ENCODE assay signal across 31 cellular contexts in genomic region chr15:76064375-76064774, GRCh38. TPM values are rescaled to one million over a fixed set of nuclear protein-coding genes. Genes with fewer than 3 reads are reported as not detected.
"Had no signal": no experiment of that assay in that cellular context is flagged by ENCODE, and none has a peak within 500 bp of the region (broad histone marks: within the 10 kb centered on the region; RNA-seq: fewer than 3 reads in every experiment).

No MANE protein-coding gene starts in this region.

- H3K27ac Mint-ChIP-seq: activated CD8-positive, alpha-beta T cell treated with anti-CD3 and anti-CD28 coated beads, Interleukin-2, amount 10 ng/mL, durations not matched to agents 7 days and 5 days; activated naive CD4-positive, alpha-beta T cell treated with anti-CD3 and anti-CD28 coated beads for 36 hours; activated naive CD8-positive, alpha-beta T cell treated with anti-CD3 and anti-CD28 coated beads for 36 hours; activated T-cell treated with anti-CD3 and anti-CD28 coated beads, Interleukin-2, amount 50 U/mL, for 72 hours; immature natural killer cell; naive thymus-derived CD4-positive, alpha-beta T cell had no signal

- H2AFZ ChIP-seq: parathyroid adenoma had no signal

- DNase-seq: activated CD4-positive, alpha-beta T cell treated with anti-CD3 and anti-CD28 coated beads for 1 hour; activated CD4-positive, alpha-beta T cell treated with anti-CD3 and anti-CD28 coated beads, Interleukin-2, amount 50 U/mL, for 1 hour; activated CD8-positive, alpha-beta T cell treated with anti-CD3 and anti-CD28 coated beads, Interleukin-2, amount 10 ng/mL, durations not matched to agents 7 days and 5 days; activated naive CD4-positive, alpha-beta T cell treated with anti-CD3 and anti-CD28 coated beads for 36 hours; activated naive CD8-positive, alpha-beta T cell treated with anti-CD3 and anti-CD28 coated beads for 36 hours; activated T-cell treated with anti-CD3 and anti-CD28 coated beads for 4 hours; activated T-cell treated with anti-CD3 and anti-CD28 coated beads, Interleukin-2, amount 50 U/mL, for 72 hours; adrenal gland; aorta; body of pancreas; cerebellar nuclear complex; colonic mucosa; effector memory CD4-positive, alpha-beta T cell; erythroblast; head of caudate nucleus; hippocampal formation; immature natural killer cell; kidney; left colon; midbrain; naive thymus-derived CD4-positive, alpha-beta T cell; nucleus accumbens; right cardiac atrium; spleen; stimulated activated naive CD4-positive, alpha-beta T cell treated with Interleukin-2 at 50 U/mL for 16 hours; T-helper 2 cell had no signal

- H3K36me3 Mint-ChIP-seq: activated naive CD8-positive, alpha-beta T cell treated with anti-CD3 and anti-CD28 coated beads for 36 hours; immature natural killer cell; naive thymus-derived CD4-positive, alpha-beta T cell had no signal

- H3K4me3 Mint-ChIP-seq: activated CD8-positive, alpha-beta T cell treated with anti-CD3 and anti-CD28 coated beads, Interleukin-2, amount 10 ng/mL, durations not matched to agents 7 days and 5 days; activated naive CD4-positive, alpha-beta T cell treated with anti-CD3 and anti-CD28 coated beads for 36 hours; activated naive CD8-positive, alpha-beta T cell treated with anti-CD3 and anti-CD28 coated beads for 36 hours; activated T-cell treated with anti-CD3 and anti-CD28 coated beads, Interleukin-2, amount 50 U/mL, for 72 hours; immature natural killer cell; neural crest cell had no signal

- H3K27me3 ChIP-seq: adrenal gland had no signal

- H3K9ac ChIP-seq: parathyroid adenoma had no signal

- H3K4me1 ChIP-seq: colonic mucosa, parathyroid adenoma had no signal

- FAIRE-seq: kidney had no signal

- H3K79me2 ChIP-seq: parathyroid adenoma had no signal

- ATAC-seq: activated T-cell treated with anti-CD3 and anti-CD28 coated beads, Interleukin-2, amount 50 U/mL, for 72 hours; body of pancreas; left colon; naive thymus-derived CD4-positive, alpha-beta T cell had no signal

- H3K4me3 ChIP-seq: adrenal gland, body of pancreas, colonic mucosa, spleen, tibial nerve had no signal

- H3K9me3 ChIP-seq: adrenal gland, body of pancreas, colonic mucosa, spleen, tibial nerve had no signal

- H3K27ac ChIP-seq: adrenal gland, body of pancreas, colonic mucosa, parathyroid adenoma, spleen, tibial nerve had no signal

- H3K36me3 ChIP-seq: adrenal gland, colonic mucosa, spleen, tibial nerve had no signal

- H3K9me3 Mint-ChIP-seq: activated naive CD4-positive, alpha-beta T cell treated with anti-CD3 and anti-CD28 coated beads for 36 hours; activated naive CD8-positive, alpha-beta T cell treated with anti-CD3 and anti-CD28 coated beads for 36 hours; activated T-cell treated with anti-CD3 and anti-CD28 coated beads, Interleukin-2, amount 50 U/mL, for 72 hours; immature natural killer cell; neural crest cell had no signal

RNA-seq across cellular contexts. Expression of gene TMEM266, which starts 4.6 kb away (rescaled TPM):
- total RNA-seq: activated CD8-positive, alpha-beta T cell treated with anti-CD3 and anti-CD28 coated beads, Interleukin-2, amount 10 ng/mL, durations not matched to agents 7 days and 5 days; activated naive CD4-positive, alpha-beta T cell treated with anti-CD3 and anti-CD28 coated beads for 36 hours; activated T-cell treated with anti-CD3 and anti-CD28 coated beads, Interleukin-2, amount 50 U/mL, for 72 hours; colonic mucosa; dermis microvascular lymphatic vessel endothelial cell; left colon; naive thymus-derived CD4-positive, alpha-beta T cell had no signal
- polyA plus RNA-seq: aorta; immature natural killer cell; naive thymus-derived CD4-positive, alpha-beta T cell; right cardiac atrium had no signal

RNA-seq across cellular contexts. Expression of gene NRG4, which starts 52.2 kb away (rescaled TPM):
- total RNA-seq: activated CD8-positive, alpha-beta T cell treated with anti-CD3 and anti-CD28 coated beads, Interleukin-2, amount 10 ng/mL, durations not matched to agents 7 days and 5 days; activated naive CD4-positive, alpha-beta T cell treated with anti-CD3 and anti-CD28 coated beads for 36 hours; activated naive CD8-positive, alpha-beta T cell treated with anti-CD3 and anti-CD28 coated beads for 36 hours; activated T-cell treated with anti-CD3 and anti-CD28 coated beads, Interleukin-2, amount 50 U/mL, for 72 hours; aorta; dermis microvascular lymphatic vessel endothelial cell; fibroblast of lung; naive thymus-derived CD4-positive, alpha-beta T cell; neural crest cell had no signal
- polyA plus RNA-seq: aorta; immature natural killer cell; naive thymus-derived CD4-positive, alpha-beta T cell; right cardiac atrium had no signal
